8 cellular contexts compared by ENCODE assay signal in the genomic region with DNA sequence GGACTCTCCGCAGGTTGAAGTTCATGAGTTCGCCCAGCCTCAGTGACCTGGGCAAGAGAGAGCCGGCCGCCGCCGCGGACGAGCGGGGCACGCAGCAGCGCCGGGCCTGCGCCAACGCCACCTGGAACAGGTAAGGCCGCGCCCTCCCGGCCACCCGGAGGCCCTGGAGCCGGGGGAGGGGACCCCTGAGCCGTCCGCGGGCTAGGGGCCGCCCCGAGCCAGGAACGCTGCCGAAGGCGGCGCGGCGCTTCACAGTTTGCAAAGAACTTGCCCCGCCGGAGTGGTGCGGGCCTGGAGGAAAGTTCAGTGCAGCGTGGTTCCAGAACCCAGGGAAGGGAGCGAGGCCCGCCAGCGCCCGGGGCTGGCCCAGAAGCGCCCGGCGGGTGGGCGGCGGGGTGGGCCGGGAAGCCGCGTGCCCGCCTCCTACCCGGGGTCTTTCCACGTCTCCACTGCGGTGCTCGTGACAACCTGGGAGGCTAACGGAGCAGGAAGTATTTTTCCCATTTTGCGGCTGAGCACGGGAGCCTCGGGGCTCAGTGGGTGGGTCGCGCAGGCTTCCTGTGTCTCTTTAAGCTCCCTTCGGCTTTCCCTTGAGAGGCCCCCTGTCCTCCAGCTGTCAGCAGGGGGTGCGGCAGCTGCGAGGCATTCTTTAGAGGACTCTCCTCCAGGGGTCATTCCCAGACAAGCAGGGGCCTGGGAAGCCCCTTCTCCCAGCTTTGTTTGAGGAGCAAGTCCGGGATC. TPM values are rescaled to one million over a fixed set of nuclear protein-coding genes. Genes with fewer than 3 reads are reported as not detected.
A peak's percentile ranks its signal among the peaks of the same experiment; 100 is the strongest.
DNase-seq lines count a peak whose midpoint lies in the region; ATAC-seq, FAIRE-seq and TF ChIP-seq lines count a peak whose summit lies in the region.

No MANE protein-coding gene starts in this region.

- H3K27me3 ChIP-seq in dorsolateral prefrontal cortex (peaks cover 0 to 64% (median 18%) of the 10 kb centered on the region in 45 donors), mucosa of rectum (ENCODE audit: control insufficient read depth in 2 of 2, insufficient read depth in 2 of 2, low read length in 2 of 2) (no peaks in the 10 kb centered on the region)

- no peak for TF ChIP-seq CTCF in dorsolateral prefrontal cortex (IDR thresholded peaks at IDR 0.05 in 54 of 56, conservative IDR thresholded peaks at IDR 0.05 in 2 of 56; ENCODE audit: low read depth in 1 of 56, partially characterized antibody in 56 of 56)

- peaks cover 14% of the 10 kb centered on the region in 2 donors for H3K4me1 ChIP-seq in mucosa of rectum (ENCODE audit: control insufficient read depth in 2 of 2, insufficient read depth in 2 of 2, low read length in 2 of 2)

- H3K9me3 ChIP-seq in mucosa of rectum (ENCODE audit: control insufficient read depth in 2 of 2, low read length in 2 of 2) = no peaks in the 10 kb centered on the region

- intact Hi-C loops in dorsolateral prefrontal cortex (cut with DNase I) = no loop called here

- DNase-seq in RPMI8226 (peak; percentile 48), dorsolateral prefrontal cortex (no peak), urothelium cell line (ENCODE audit: low spot score) (peak; percentile 32), UCSD-AML1 (lab: John Stamatoyannopoulos, UW; ENCODE audit: unreplicated experiment) (no peak), NCI-H226 (no peak)

- peak; percentile 6 for ATAC-seq in HG02642 (IDR thresholded peaks at IDR 0.05; ENCODE audit: poor library complexity, unreplicated experiment)

- peak; percentile 17 for FAIRE-seq in urothelium cell line (lab: Jason Lieb, UNC)

- H3K27ac ChIP-seq in dorsolateral prefrontal cortex = no peak overlapping the region
- H3K27ac ChIP-seq in mucosa of rectum (ENCODE audit: low read depth in 2 of 2, low read length in 2 of 2) = peak overlapping the region; percentile 64 to 77

- H3K4me3 ChIP-seq in GM08714 (ENCODE audit: low read length) = peak overlapping the region; percentile 77
- peak overlapping the region in 57 of 59 donors; percentile 11 to 66 (median 45) for H3K4me3 ChIP-seq in dorsolateral prefrontal cortex
- peak overlapping the region; percentile 73 to 74 for H3K4me3 ChIP-seq in mucosa of rectum (ENCODE audit: low read length in 2 of 2)

- H3K36me3 ChIP-seq in mucosa of rectum (ENCODE audit: control insufficient read depth in 2 of 2, insufficient read depth in 2 of 2, low read length in 2 of 2) = no peaks in the 10 kb centered on the region

- H3K9ac ChIP-seq in mucosa of rectum (ENCODE audit: low read depth in 1 of 2, low read length in 2 of 2) = peak overlapping the region; percentile 60 to 73

RNA-seq across cellular contexts. Expression of gene PRR5, which starts 0.6 kb away (rescaled TPM):
- 10 to 100 TPM in 116 of 120 experiments, 1 to 10 TPM in 4; 5.1 to 39.4 (median 15.4) TPM for total RNA-seq in dorsolateral prefrontal cortex

RNA-seq across cellular contexts. Expression of gene ARHGAP8, which starts 49.7 kb away (rescaled TPM):
- total RNA-seq in dorsolateral prefrontal cortex = 10 to 100 TPM in 1 of 120 experiments, 1 to 10 TPM in 111, under 1 TPM in 7, not detected in 1; 0.51 to 10.2 (median 2.7) TPM

Comparison
In these comparisons a context has a peak if more than half of its experiments do, and no peak if none do; other contexts are left out.
1. DNase-seq: peak in RPMI8226 (single experiment) and urothelium cell line (single experiment); none in dorsolateral prefrontal cortex (0 of 10), UCSD-AML1 (single experiment) and NCI-H226 (single experiment).
2. H3K27ac ChIP-seq: peak in mucosa of rectum (2 of 2); none in dorsolateral prefrontal cortex (0 of 59).
3. Peak in every context shown above with its lines, with median percentiles within 50 percentile points of each other: H3K4me3 ChIP-seq.